Comparison of ENCODE assay signal across 8 cellular contexts in the genomic region with DNA sequence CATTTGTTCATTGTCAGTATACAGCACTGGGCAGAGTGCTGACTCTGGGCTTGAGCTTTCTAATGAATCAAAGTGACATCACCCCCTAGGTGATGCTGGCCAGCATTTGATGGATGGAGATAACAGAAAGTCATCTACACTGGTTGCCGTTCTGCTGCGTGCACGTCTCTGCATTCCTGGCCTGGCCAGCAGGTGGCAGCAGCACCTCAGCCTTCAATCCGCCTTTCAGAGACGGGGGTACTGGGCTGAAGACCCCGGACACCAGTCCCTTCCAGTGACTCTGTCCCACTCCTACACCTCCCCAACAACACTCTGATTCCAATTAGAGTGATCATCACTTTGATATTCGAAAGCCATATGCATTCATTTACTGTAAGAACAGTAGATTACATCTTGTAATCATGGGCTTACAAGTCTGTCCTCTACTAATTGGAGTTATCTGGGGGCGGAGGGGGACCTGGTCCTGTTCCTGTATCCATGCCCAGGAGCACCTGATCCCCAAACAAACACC. TPM values are rescaled to one million over a fixed set of nuclear protein-coding genes. Genes with fewer than 3 reads are reported as not detected.
DNase-seq lines count a peak whose midpoint lies in the region; FAIRE-seq and TF ChIP-seq lines count a peak whose summit lies in the region.

No MANE protein-coding gene starts in this region.

- TF ChIP-seq CTCF in GM12801 (IDR thresholded peaks at IDR 0.05; ENCODE audit: extremely low read depth, insufficient read length) (peak; percentile 91), LNCaP clone FGC (IDR thresholded peaks at IDR 0.05; ENCODE audit: control insufficient read depth, extremely low read depth, insufficient read depth) (peak; percentile 99), brain (conservative IDR thresholded peaks at IDR 0.05) (peak; percentile 100), kidney (IDR thresholded peaks at IDR 0.05; ENCODE audit: borderline replicate concordance, extremely low read depth, insufficient read depth) (peak; percentile 97)

- no peak overlapping the region for H3K27ac ChIP-seq in kidney (ENCODE audit: low read depth in 2 of 2, low read length in 2 of 2)

- no peaks in the 10 kb centered on the region for H3K36me3 ChIP-seq in kidney (ENCODE audit: control insufficient read depth in 1 of 2, insufficient read depth in 2 of 2, low read length in 2 of 2)

- DNase-seq in A172 (ENCODE audit: low spot score) (peak; percentile 71), LNCaP clone FGC (ENCODE audit: low read depth) (no peak), UCSD-AML1 (lab: John Stamatoyannopoulos, UW; ENCODE audit: unreplicated experiment) (peak; percentile 60), kidney (no peak), cortex of kidney (lab: John Stamatoyannopoulos, UW) (no peak)
- DNase-seq in stimulated activated CD4-positive, alpha-beta T cell treated with anti-CD3 and anti-CD28 coated beads, Interleukin-4, amount 100 ng/mL, for 1 hour, result peak; percentile 59

- H3K36me3 Mint-ChIP-seq in brain, result no peaks in the 10 kb centered on the region

- no peaks in the 10 kb centered on the region for H3K9me3 ChIP-seq in kidney (ENCODE audit: control insufficient read depth in 1 of 2, low read length in 2 of 2)

- peaks cover 4% of the 10 kb centered on the region for H3K27me3 Mint-ChIP-seq in brain

- no peak overlapping the region for H3K4me3 Mint-ChIP-seq in brain

- no peak for FAIRE-seq in kidney (lab: Jason Lieb, UNC)

- H3K4me1 Mint-ChIP-seq in brain, result peaks cover 35% of the 10 kb centered on the region

- H3K9ac ChIP-seq in kidney (ENCODE audit: low read length in 2 of 2), result no peak overlapping the region

- peaks cover 0 to 3% (median 0%) of the 10 kb centered on the region in 5 experiments for H3K9me3 Mint-ChIP-seq in brain

- H3K27ac Mint-ChIP-seq in brain, result peak overlapping the region in 4 of 5 experiments; percentile 12 to 91 (median 72)

- H3K4me1 ChIP-seq in kidney (ENCODE audit: control insufficient read depth in 1 of 2, insufficient read depth in 1 of 2, low read depth in 1 of 2, low read length in 2 of 2), result no peaks in the 10 kb centered on the region

- intact Hi-C loops in kidney (cut with DNase I), result no loop called here

- H3K4me3 ChIP-seq in LNCaP clone FGC (ENCODE audit: low read depth, low read length), result no peak overlapping the region
- no peak overlapping the region for H3K4me3 ChIP-seq in kidney (ENCODE audit: low read length in 2 of 2)

RNA-seq across cellular contexts. Expression of gene CPSF4L, which starts 6.0 kb away (rescaled TPM):
- total RNA-seq in A172 (2014; rRNA removed; shearing (Covaris generic)), result not detected in 2 replicates
- polyA plus RNA-seq in brain (ENCODE audit: insufficient read depth, low read depth, low replicate concordance) (not detected), kidney (ENCODE audit: insufficient read depth, low read depth, low replicate concordance) (not detected)
- total RNA-seq in kidney, result not detected

RNA-seq across cellular contexts. Expression of gene CDC42EP4, which starts 56.1 kb away (rescaled TPM):
- total RNA-seq in A172 (2014; rRNA removed; shearing (Covaris generic)), result 42.1 and 53.8 TPM in 2 replicates
- 110 TPM for polyA plus RNA-seq in brain (ENCODE audit: insufficient read depth, low read depth, low replicate concordance)
- 76.9 TPM for total RNA-seq in kidney
- polyA plus RNA-seq in kidney (ENCODE audit: insufficient read depth, low read depth, low replicate concordance), result 26.2 TPM

Comparison
In these comparisons a context has a peak if more than half of its experiments do, and no peak if none do; other contexts are left out.
1. DNase-seq: peak in A172 (single experiment), UCSD-AML1 (single experiment) and stimulated activated CD4-positive, alpha-beta T cell treated with anti-CD3 and anti-CD28 coated beads, Interleukin-4, amount 100 ng/mL, for 1 hour (single experiment); none in LNCaP clone FGC (single experiment), kidney (single experiment) and cortex of kidney (single experiment).
2. Peak in every context shown above with its lines, with median percentiles within 50 percentile points of each other: CTCF ChIP-seq.